ENCODE assay signal across 9 cellular contexts in genomic region chr20:5608448-5609161, GRCh38. TPM values are rescaled to one million over a fixed set of nuclear protein-coding genes. Genes with fewer than 3 reads are reported as not detected.
A peak's percentile ranks its signal among the peaks of the same experiment; 100 is the strongest.
DNase-seq lines count a peak whose midpoint lies in the region; ATAC-seq, FAIRE-seq and TF ChIP-seq lines count a peak whose summit lies in the region.
"Had no signal": no experiment of that assay in that cellular context is flagged by ENCODE, and none has a peak within 500 bp of the region (broad histone marks: within the 10 kb centered on the region; RNA-seq: fewer than 3 reads in every experiment).

No MANE protein-coding gene starts in this region.

- peaks cover 57% of the 10 kb centered on the region for H3K4me1 Mint-ChIP-seq in HFFc6 (ENCODE audit: low read depth)
- peaks cover 53% of the 10 kb centered on the region for H3K4me1 Mint-ChIP-seq in activated T-helper 1 cell treated with anti-CD3 and anti-CD28 coated beads, Interleukin-12 subunit alpha, Interleukin-12 subunit beta, Interleukin-2, Interleukin-4 antibody, amounts not matched to agents 30 ng/mL and 10 ng/mL and 1 ng/mL, durations not matched to agents 14 hours and 24 hours and 36 hours (ENCODE audit: low read depth)

- intact Hi-C loops in activated T-helper 1 cell treated with anti-CD3 and anti-CD28 coated beads, Interleukin-12 subunit alpha, Interleukin-12 subunit beta, Interleukin-2, Interleukin-4 antibody, amounts not matched to agents 30 ng/mL and 10 ng/mL and 1 ng/mL, durations not matched to agents 14 hours and 24 hours and 36 hours (cut with micrococcal nuclease): loop anchor here (1.0 to 5.0 kb wide), 2 partner anchors 15 to 486 kb away; no protein-coding TSS in a partner anchor
- intact Hi-C loops in kidney (cut with DNase I): no loop called here
- intact Hi-C loops in vagina (cut with DNase I): no loop called here

- CTCF ChIA-PET in AG04450 (lab: Charles Lee): interaction anchor here (0.6 to 1.9 kb wide), 7 partner anchors 9 to 179 kb away, joined by 3 to 6 read pairs (median 3); no protein-coding TSS in a partner anchor

- H3K4me3 ChIP-seq in AG04450 (ENCODE audit: low read depth, low read length): peak overlapping the region; percentile 93
- peak overlapping the region; percentile 40 to 89 for H3K4me3 ChIP-seq in kidney (ENCODE audit: low read length in 2 of 2)
- H3K4me3 ChIP-seq in vagina: peak overlapping the region; percentile 15 to 72

- H3K4me1 ChIP-seq in kidney (ENCODE audit: control insufficient read depth in 1 of 2, insufficient read depth in 1 of 2, low read depth in 1 of 2, low read length in 2 of 2) (peaks cover 0 to 18% of the 10 kb centered on the region in 2 donors), vagina (peaks cover 43% of the 10 kb centered on the region)

- peak overlapping the region; percentile 99 for H3K27ac Mint-ChIP-seq in HFFc6
- peak overlapping the region; percentile 57 for H3K27ac Mint-ChIP-seq in activated T-helper 1 cell treated with anti-CD3 and anti-CD28 coated beads, Interleukin-12 subunit alpha, Interleukin-12 subunit beta, Interleukin-2, Interleukin-4 antibody, amounts not matched to agents 30 ng/mL and 10 ng/mL and 1 ng/mL, durations not matched to agents 14 hours and 24 hours and 36 hours

- H3K27me3 ChIP-seq in AG04450 (ENCODE audit: control insufficient read depth, insufficient read depth, low read length) (no peaks in the 10 kb centered on the region), vagina (no peaks in the 10 kb centered on the region)

- no peak for DNase-seq in AG04450 (ENCODE audit: low read depth, low spot score)
- peak; percentile 15 for DNase-seq in HFFc6
- no peak for DNase-seq in activated T-helper 1 cell treated with anti-CD3 and anti-CD28 coated beads, Interleukin-12 subunit alpha, Interleukin-12 subunit beta, Interleukin-2, Interleukin-4 antibody, amounts not matched to agents 30 ng/mL and 10 ng/mL and 1 ng/mL, durations not matched to agents 14 hours and 24 hours and 36 hours (ENCODE audit: low spot score)
- DNase-seq in kidney: no peak
- DNase-seq in vagina (ENCODE audit: extremely low spot score in 2 of 2): no peak
- no peak for DNase-seq in GM19240 (ENCODE audit: insufficient read length, low spot score)
- DNase-seq in NCI-H2107 treated with DMSO at 0.1 percent for 48 hours (lab: John Stamatoyannopoulos, UW; ENCODE audit: unreplicated experiment): no peak

- FAIRE-seq in kidney (lab: Jason Lieb, UNC): peak; percentile 25
- FAIRE-seq: H1 had no signal

- ATAC-seq in GM21360 (IDR thresholded peaks at IDR 0.05; ENCODE audit: unreplicated experiment): no peak

- H3K9ac ChIP-seq in kidney (ENCODE audit: low read length in 2 of 2): peak overlapping the region; percentile 11 to 86

- peaks cover 2% of the 10 kb centered on the region; the same call in 1 of the 2 replicates for H3K27me3 Mint-ChIP-seq in HFFc6 (ENCODE audit: insufficient read depth)
- H3K27me3 Mint-ChIP-seq in activated T-helper 1 cell treated with anti-CD3 and anti-CD28 coated beads, Interleukin-12 subunit alpha, Interleukin-12 subunit beta, Interleukin-2, Interleukin-4 antibody, amounts not matched to agents 30 ng/mL and 10 ng/mL and 1 ng/mL, durations not matched to agents 14 hours and 24 hours and 36 hours (ENCODE audit: insufficient read depth): peaks cover 3% of the 10 kb centered on the region

- TF ChIP-seq CTCF in AG04450 (IDR thresholded peaks at IDR 0.05; ENCODE audit: low read depth, low read length) (no peak), HFFc6 (IDR thresholded peaks at IDR 0.05) (no peak), kidney (IDR thresholded peaks at IDR 0.05; ENCODE audit: borderline replicate concordance, extremely low read depth, insufficient read depth) (no peak), vagina (IDR thresholded peaks at IDR 0.05) (no peak)

- H3K4me3 Mint-ChIP-seq in HFFc6: peak overlapping the region; percentile 97
- H3K4me3 Mint-ChIP-seq in activated T-helper 1 cell treated with anti-CD3 and anti-CD28 coated beads, Interleukin-12 subunit alpha, Interleukin-12 subunit beta, Interleukin-2, Interleukin-4 antibody, amounts not matched to agents 30 ng/mL and 10 ng/mL and 1 ng/mL, durations not matched to agents 14 hours and 24 hours and 36 hours: peak overlapping the region; percentile 99

- peaks cover 6% of the 10 kb centered on the region; the same call in 1 of the 2 replicates for H3K36me3 Mint-ChIP-seq in HFFc6 (ENCODE audit: low read depth)
- H3K36me3 Mint-ChIP-seq in activated T-helper 1 cell treated with anti-CD3 and anti-CD28 coated beads, Interleukin-12 subunit alpha, Interleukin-12 subunit beta, Interleukin-2, Interleukin-4 antibody, amounts not matched to agents 30 ng/mL and 10 ng/mL and 1 ng/mL, durations not matched to agents 14 hours and 24 hours and 36 hours (ENCODE audit: low read depth): peaks cover 30% of the 10 kb centered on the region

- TF ChIP-seq POLR2A in vagina (IDR thresholded peaks at IDR 0.05): no peak

- H3K9me3 ChIP-seq in AG04450 (ENCODE audit: control insufficient read depth, insufficient read depth, low read length) (no peaks in the 10 kb centered on the region; the same call in 1 of the 2 replicates), kidney (ENCODE audit: control insufficient read depth in 1 of 2, low read length in 2 of 2) (no peaks in the 10 kb centered on the region), vagina (no peaks in the 10 kb centered on the region)

- POLR2A ChIA-PET in AG04450 (lab: Yijun Ruan, JAX): interaction anchor here (0.6 to 1.2 kb wide), 3 partner anchors 51 to 153 kb away, joined by 3 to 5 read pairs (median 3); partner anchors contain the start of gene SHLD1

- no peaks in the 10 kb centered on the region for H3K9me3 Mint-ChIP-seq in HFFc6
- no peaks in the 10 kb centered on the region for H3K9me3 Mint-ChIP-seq in activated T-helper 1 cell treated with anti-CD3 and anti-CD28 coated beads, Interleukin-12 subunit alpha, Interleukin-12 subunit beta, Interleukin-2, Interleukin-4 antibody, amounts not matched to agents 30 ng/mL and 10 ng/mL and 1 ng/mL, durations not matched to agents 14 hours and 24 hours and 36 hours

- no peaks in the 10 kb centered on the region for H3K36me3 ChIP-seq in kidney (ENCODE audit: control insufficient read depth in 1 of 2, insufficient read depth in 2 of 2, low read length in 2 of 2)
- no peaks in the 10 kb centered on the region for H3K36me3 ChIP-seq in vagina

- H3K27ac ChIP-seq in AG04450 (ENCODE audit: low read depth, low read length): no peak overlapping the region
- H3K27ac ChIP-seq in kidney (ENCODE audit: low read depth in 2 of 2, low read length in 2 of 2): peak overlapping the region in 1 of 2 donors; percentile 51
- H3K27ac ChIP-seq in vagina: peak overlapping the region; percentile 95

RNA-seq across cellular contexts. Expression of gene GPCPD1, which starts 2.2 kb away (rescaled TPM):
- polyA plus RNA-seq in AG04450 (2011; rRNA removed) (22.3 and 28.3 TPM in 2 replicates), kidney (ENCODE audit: insufficient read depth, low read depth, low replicate concordance) (8.4 TPM)
- 13.0 and 23.5 TPM in 2 replicates for polyA minus RNA-seq in AG04450 (2011; rRNA and poly(A)+ RNA removed)
- 10 to 100 TPM; 15.1 to 18.5 (median 16.4) TPM for total RNA-seq in HFFc6 (2021; fragmentation: NEBNext Ultra II Directional; extraction: Animal tissue kit (Norgen Biotek cat#: 25700))
- total RNA-seq in activated T-helper 1 cell treated with anti-CD3 and anti-CD28 coated beads, Interleukin-12 subunit alpha, Interleukin-12 subunit beta, Interleukin-2, Interleukin-4 antibody, amounts not matched to agents 30 ng/mL and 10 ng/mL and 1 ng/mL, durations not matched to agents 14 hours and 24 hours and 36 hours: 38.0 and 39.6 TPM in 2 replicates
- total RNA-seq in kidney (53.4 TPM), vagina (14.7 TPM)
